In genomic region chr14:95480887-95481226, GRCh38 we compare ENCODE assay signal across 12 cellular contexts. TPM values are rescaled to one million over a fixed set of nuclear protein-coding genes. Genes with fewer than 3 reads are reported as not detected.
DNase-seq lines count a peak whose midpoint lies in the region; ATAC-seq and TF ChIP-seq lines count a peak whose summit lies in the region.
"Had no signal": no experiment of that assay in that cellular context is flagged by ENCODE, and none has a peak within 500 bp of the region (broad histone marks: within the 10 kb centered on the region; RNA-seq: fewer than 3 reads in every experiment).

No MANE protein-coding gene starts in this region.

- H3K27ac Mint-ChIP-seq in CD14-positive monocyte, result peak overlapping the region in 6 of 7 donors; percentile 0 to 88 (median 46)
- peak overlapping the region; percentile 45 for H3K27ac Mint-ChIP-seq in activated naive CD8-positive, alpha-beta T cell treated with anti-CD3 and anti-CD28 coated beads, Interleukin-2, amount 10 ng/mL, durations not matched to agents 7 days and 5 days
- H3K27ac Mint-ChIP-seq in natural killer cell treated with Interleukin-12 subunit alpha and Interleukin-12 subunit beta and Interleukin-15 and Interleukin-18, amount 100 ng/mL, for 72 hours, result peak overlapping the region; percentile 88 to 97

- intact Hi-C loops in CD14-positive monocyte (cut with micrococcal nuclease), result no loop called here

- ATAC-seq in GM18873 (IDR thresholded peaks at IDR 0.05; ENCODE audit: low FRiP score, unreplicated experiment) (peak; percentile 18), HG03175 (IDR thresholded peaks at IDR 0.05; ENCODE audit: unreplicated experiment) (no peak)
- ATAC-seq in activated naive CD8-positive, alpha-beta T cell treated with anti-CD3 and anti-CD28 coated beads, Interleukin-2, amount 10 ng/mL, durations not matched to agents 7 days and 5 days (ENCODE audit: low read depth), result no peak
- ATAC-seq in natural killer cell treated with Interleukin-12 subunit alpha and Interleukin-12 subunit beta and Interleukin-15 and Interleukin-18, amount 100 ng/mL, for 72 hours, result no peak

- POLR2A ChIA-PET in activated naive CD8-positive, alpha-beta T cell treated with anti-CD3 and anti-CD28 coated beads, Interleukin-2, amount 10 ng/mL, durations not matched to agents 7 days and 5 days (lab: Charles Lee), result no interaction called here

- H3K9me3 Mint-ChIP-seq in CD14-positive monocyte, result peaks cover 0 to 5% (median 0%) of the 10 kb centered on the region in 7 donors
- no peaks in the 10 kb centered on the region for H3K9me3 Mint-ChIP-seq in activated naive CD8-positive, alpha-beta T cell treated with anti-CD3 and anti-CD28 coated beads, Interleukin-2, amount 10 ng/mL, durations not matched to agents 7 days and 5 days
- H3K9me3 Mint-ChIP-seq in natural killer cell treated with Interleukin-12 subunit alpha and Interleukin-12 subunit beta and Interleukin-15 and Interleukin-18, amount 100 ng/mL, for 72 hours, result no peaks in the 10 kb centered on the region

- TF ChIP-seq CTCF in CD14-positive monocyte (IDR thresholded peaks at IDR 0.05), result no peak

- peaks cover 41 to 72% of the 10 kb centered on the region in 2 donors for H3K36me3 Mint-ChIP-seq in CD14-positive monocyte
- H3K36me3 Mint-ChIP-seq in activated naive CD8-positive, alpha-beta T cell treated with anti-CD3 and anti-CD28 coated beads, Interleukin-2, amount 10 ng/mL, durations not matched to agents 7 days and 5 days, result peaks cover 19% of the 10 kb centered on the region
- no peaks in the 10 kb centered on the region for H3K36me3 Mint-ChIP-seq in natural killer cell treated with Interleukin-12 subunit alpha and Interleukin-12 subunit beta and Interleukin-15 and Interleukin-18, amount 100 ng/mL, for 72 hours

- H3K4me1 Mint-ChIP-seq in CD14-positive monocyte, result peaks cover 35% of the 10 kb centered on the region
- peaks cover 31% of the 10 kb centered on the region for H3K4me1 Mint-ChIP-seq in activated naive CD8-positive, alpha-beta T cell treated with anti-CD3 and anti-CD28 coated beads, Interleukin-2, amount 10 ng/mL, durations not matched to agents 7 days and 5 days
- peaks cover 37 to 45% of the 10 kb centered on the region in 2 donors for H3K4me1 Mint-ChIP-seq in natural killer cell treated with Interleukin-12 subunit alpha and Interleukin-12 subunit beta and Interleukin-15 and Interleukin-18, amount 100 ng/mL, for 72 hours (ENCODE audit: low read depth in 2 of 2)

- H3K27me3 Mint-ChIP-seq in CD14-positive monocyte (ENCODE audit: low read depth in 3 of 3), result peaks cover 0 to 2% (median 0%) of the 10 kb centered on the region in 3 donors
- no peaks in the 10 kb centered on the region for H3K27me3 Mint-ChIP-seq in activated naive CD8-positive, alpha-beta T cell treated with anti-CD3 and anti-CD28 coated beads, Interleukin-2, amount 10 ng/mL, durations not matched to agents 7 days and 5 days
- no peaks in the 10 kb centered on the region for H3K27me3 Mint-ChIP-seq in natural killer cell treated with Interleukin-12 subunit alpha and Interleukin-12 subunit beta and Interleukin-15 and Interleukin-18, amount 100 ng/mL, for 72 hours

- DNase-seq in CD14-positive monocyte (ENCODE audit: low spot score) (no peak), SIG-M5 (lab: John Stamatoyannopoulos, UW) (no peak), NCI-H510A treated with DMSO at 0.1 percent for 48 hours (lab: John Stamatoyannopoulos, UW) (no peak), putamen (ENCODE audit: low spot score) (no peak)
- DNase-seq in activated naive CD8-positive, alpha-beta T cell treated with anti-CD3 and anti-CD28 coated beads, Interleukin-2, amount 10 ng/mL, durations not matched to agents 7 days and 5 days, result no peak
- no peak for DNase-seq in natural killer cell treated with Interleukin-12 subunit alpha and Interleukin-12 subunit beta and Interleukin-15 and Interleukin-18, amount 100 ng/mL, for 72 hours (ENCODE audit: low spot score)
- DNase-seq: amniotic stem cell, mesendoderm, MV-4-11, NCI-H524 had no signal

- H3K4me3 Mint-ChIP-seq in CD14-positive monocyte, result no peak overlapping the region
- H3K4me3 Mint-ChIP-seq in activated naive CD8-positive, alpha-beta T cell treated with anti-CD3 and anti-CD28 coated beads, Interleukin-2, amount 10 ng/mL, durations not matched to agents 7 days and 5 days, result no peak overlapping the region
- H3K4me3 Mint-ChIP-seq in natural killer cell treated with Interleukin-12 subunit alpha and Interleukin-12 subunit beta and Interleukin-15 and Interleukin-18, amount 100 ng/mL, for 72 hours, result peak overlapping the region; percentile 87

RNA-seq across cellular contexts. Expression of gene SYNE3, which starts 35.6 kb away (rescaled TPM):
- polyA plus RNA-seq in CD14-positive monocyte, result 1 to 10 TPM; 2.6 to 3.5 TPM
- total RNA-seq in activated naive CD8-positive, alpha-beta T cell treated with anti-CD3 and anti-CD28 coated beads, Interleukin-2, amount 10 ng/mL, durations not matched to agents 7 days and 5 days, result 10 to 100 TPM; 79.0 to 79.1 TPM
- total RNA-seq in natural killer cell treated with Interleukin-12 subunit alpha and Interleukin-12 subunit beta and Interleukin-15 and Interleukin-18, amount 100 ng/mL, for 72 hours, result 10 to 100 TPM; 46.9 to 62.4 TPM

RNA-seq across cellular contexts. Expression of gene GLRX5, which starts 54.0 kb away (rescaled TPM):
- 10 to 100 TPM; 31.1 to 43.1 TPM for polyA plus RNA-seq in CD14-positive monocyte
- 10 to 100 TPM; 33.8 to 34.7 TPM for total RNA-seq in activated naive CD8-positive, alpha-beta T cell treated with anti-CD3 and anti-CD28 coated beads, Interleukin-2, amount 10 ng/mL, durations not matched to agents 7 days and 5 days
- total RNA-seq in natural killer cell treated with Interleukin-12 subunit alpha and Interleukin-12 subunit beta and Interleukin-15 and Interleukin-18, amount 100 ng/mL, for 72 hours, result 10 to 100 TPM; 35.5 to 36.1 TPM
